18 cellular contexts compared by ENCODE assay signal in genomic region chr9:85172001-85172978, GRCh38.
A peak's percentile ranks its signal among the peaks of the same experiment; 100 is the strongest.
DNase-seq lines count a peak whose midpoint lies in the region; ATAC-seq and TF ChIP-seq lines count a peak whose summit lies in the region.
"Had no signal": no experiment of that assay in that cellular context is flagged by ENCODE, and none has a peak within 500 bp of the region (broad histone marks: within the 10 kb centered on the region; RNA-seq: fewer than 3 reads in every experiment).

No MANE protein-coding gene starts in this region.

- no peak for TF ChIP-seq POLR2A in gastrocnemius medialis (IDR thresholded peaks at IDR 0.05)

- H3K9ac ChIP-seq in GM23248 = no peak overlapping the region

- H3K4me1 ChIP-seq in GM23248 (ENCODE audit: insufficient read depth) = no peaks in the 10 kb centered on the region
- no peaks in the 10 kb centered on the region for H3K4me1 ChIP-seq in gastrocnemius medialis
- H3K4me1 ChIP-seq: colonic mucosa, prostate gland had no signal

- in situ Hi-C loops in GM23248 (cut with MboI) = no loop called here
- in situ Hi-C loops in gastrocnemius medialis (cut with MboI; ENCODE audit: low sequenced_read_pairs in 4 of 4) = no loop called here

- intact Hi-C loops in left cardiac atrium (cut with DNase I) (no loop called here), gastrocnemius medialis (cut with DNase I; ENCODE audit: low total_unique reads) (no loop called here)

- H3K4me2 ChIP-seq in GM23248 (ENCODE audit: unreplicated experiment) = no peak overlapping the region

- H3K4me3 ChIP-seq in GM23248 (no peak overlapping the region), gastrocnemius medialis (no peak overlapping the region)
- H3K4me3 ChIP-seq: colonic mucosa, prostate gland had no signal

- H3K9me3 ChIP-seq in GM23248 (ENCODE audit: low read depth) = no peaks in the 10 kb centered on the region
- no peaks in the 10 kb centered on the region for H3K9me3 ChIP-seq in gastrocnemius medialis
- H3K9me3 ChIP-seq: colonic mucosa, prostate gland had no signal

- TF ChIP-seq CTCF in gastrocnemius medialis (IDR thresholded peaks at IDR 0.05 in 4 of 5, conservative IDR thresholded peaks at IDR 0.05 in 1 of 5) = no peak

- H3K79me2 ChIP-seq in GM23248 (ENCODE audit: insufficient read depth) = no peaks in the 10 kb centered on the region

- no peaks in the 10 kb centered on the region for H3K9me2 ChIP-seq in GM23248 (ENCODE audit: insufficient read depth)

- no peaks in the 10 kb centered on the region for H4K20me1 ChIP-seq in GM23248 (ENCODE audit: insufficient read depth)

- DNase-seq in GM23248 = peak; percentile 11
- peak; percentile 79 for DNase-seq in SW480 (ENCODE audit: low spot score)
- DNase-seq in left cardiac atrium = no peak
- DNase-seq in gastrocnemius medialis = peak in 1 of 2 donors; percentile 18
- no peak for DNase-seq in foreskin melanocyte
- DNase-seq in NCI-H146 treated with DMSO at 0.1 percent for 48 hours (lab: John Stamatoyannopoulos, UW; ENCODE audit: unreplicated experiment) = no peak
- no peak for DNase-seq in SIG-M5 treated with dmso at 0.1 percent for 504 hours (lab: John Stamatoyannopoulos, UW; ENCODE audit: unreplicated experiment)
- DNase-seq in NCI-H2227 (lab: John Stamatoyannopoulos, UW; ENCODE audit: unreplicated experiment) = no peak
- DNase-seq: activated B cell treated with CpG ODN at 0.5 μM for 24 hours; activated CD8-positive, alpha-beta memory T cell treated with anti-CD3 and anti-CD28 coated beads for 24 hours; colonic mucosa; erythroblast; NCI-H2081 treated with DMSO at 0.1 percent for 48 hours; NCI-H526 treated with DMSO at 0.1 percent for 48 hours; RPMI8226 had no signal

- no peaks in the 10 kb centered on the region for H3F3A ChIP-seq in GM23248 (ENCODE audit: insufficient read depth)

- ATAC-seq in left cardiac atrium = peak; percentile 64 to 68
- ATAC-seq in gastrocnemius medialis = peak; percentile 41 to 42
- ATAC-seq: activated T-helper 17 cell treated with anti-CD3 and anti-CD28 coated beads, Interleukin-2, amount 50 U/mL, for 72 hours; left lobe of liver had no signal

- no peaks in the 10 kb centered on the region for H3K36me3 ChIP-seq in GM23248 (ENCODE audit: low read depth)
- no peaks in the 10 kb centered on the region for H3K36me3 ChIP-seq in gastrocnemius medialis
- H3K36me3 ChIP-seq: colonic mucosa, prostate gland had no signal

- H2AFZ ChIP-seq in GM23248 = no peak overlapping the region

- H3K27me3 ChIP-seq in GM23248 (replicated peaks; ENCODE audit: insufficient read depth) (no peaks in the 10 kb centered on the region), gastrocnemius medialis (no peaks in the 10 kb centered on the region)
- H3K27me3 ChIP-seq: colonic mucosa had no signal

- WGBS in GM23248 (ENCODE audit: low coverage in 1 of 2, low lambda C conversion rate in 2 of 2, missing lambda C conversion rate in 2 of 2), 2 experiments = 2 to 4% methylated on average over 7 of the region's 7 CpGs

- no peak overlapping the region for H3K27ac ChIP-seq in GM23248
- peak overlapping the region in 2 of 4 donors; percentile 39 for H3K27ac ChIP-seq in gastrocnemius medialis
- H3K27ac ChIP-seq: colonic mucosa, prostate gland had no signal

Comparison
In these comparisons a context has a peak if more than half of its experiments do, and no peak if none do; other contexts are left out.
1. DNase-seq: peak in GM23248 (single experiment) and SW480 (single experiment); none in left cardiac atrium (single experiment), foreskin melanocyte (single experiment), NCI-H146 treated with DMSO at 0.1 percent for 48 hours (single experiment), SIG-M5 treated with dmso at 0.1 percent for 504 hours (single experiment) and NCI-H2227 (single experiment).